14 cellular contexts compared by ENCODE assay signal in genomic region chr4:18524667-18525066, GRCh38.
DNase-seq lines count a peak whose midpoint lies in the region; TF ChIP-seq lines count a peak whose summit lies in the region.
"Had no signal": no experiment of that assay in that cellular context is flagged by ENCODE, and none has a peak within 500 bp of the region (broad histone marks: within the 10 kb centered on the region; RNA-seq: fewer than 3 reads in every experiment).

No MANE protein-coding gene starts in this region.

- no peak overlapping the region for H3K27ac ChIP-seq in adrenal gland
- H3K27ac ChIP-seq in OCI-LY7 (ENCODE audit: low read depth, low read length, poor library complexity, severe bottlenecking) = no peak overlapping the region
- no peak overlapping the region for H3K27ac ChIP-seq in effector memory CD4-positive, alpha-beta T cell (ENCODE audit: insufficient read depth, low read length, poor library complexity, severe bottlenecking)

- H3K27me3 ChIP-seq in adrenal gland = no peaks in the 10 kb centered on the region
- no peaks in the 10 kb centered on the region for H3K27me3 ChIP-seq in effector memory CD4-positive, alpha-beta T cell (replicated peaks; ENCODE audit: control insufficient read depth, insufficient read depth, low read length, poor library complexity, severe bottlenecking)

- H3K4me2 ChIP-seq in OCI-LY7 (ENCODE audit: low read length) = no peak overlapping the region

- no peak overlapping the region for H3K4me3 ChIP-seq in adrenal gland
- H3K4me3 ChIP-seq in OCI-LY7 (ENCODE audit: low read depth, low read length, poor library complexity, severe bottlenecking) = no peak overlapping the region
- H3K4me3 ChIP-seq in effector memory CD4-positive, alpha-beta T cell (ENCODE audit: insufficient read depth, low read depth, low read length, poor library complexity, severe bottlenecking) = no peak overlapping the region

- no peak for TF ChIP-seq CTCF in adrenal gland (IDR thresholded peaks at IDR 0.05)
- no peak for TF ChIP-seq CTCF in OCI-LY7 (conservative IDR thresholded peaks at IDR 0.05; ENCODE audit: low read length)

- H3K4me1 ChIP-seq in adrenal gland (replicated peaks in 1 of 2) (no peaks in the 10 kb centered on the region), OCI-LY7 (ENCODE audit: insufficient read depth, low read length, poor library complexity, severe bottlenecking) (no peaks in the 10 kb centered on the region)
- H3K4me1 ChIP-seq in effector memory CD4-positive, alpha-beta T cell (ENCODE audit: control insufficient read depth, insufficient read depth, low read length, poor library complexity, severe bottlenecking) = no peaks in the 10 kb centered on the region

- H3K79me2 ChIP-seq in OCI-LY7 (ENCODE audit: insufficient read depth, low read depth, low read length) = no peaks in the 10 kb centered on the region

- intact Hi-C loops in adrenal gland (cut with DNase I) = no loop called here
- intact Hi-C loops in OCI-LY7 (cut with micrococcal nuclease; ENCODE audit: unreplicated experiment) = no loop called here

- 30 to 54% (median 48%) methylated on average over 4 of the region's 4 CpGs for WGBS in adrenal gland, 4 donors

- POLR2A ChIA-PET in OCI-LY7 (lab: Charles Lee) = interaction anchor here (0.6 to 0.8 kb wide), 3 partner anchors 12 to 484 kb away, joined by 3 to 4 read pairs (median 3); no protein-coding TSS in a partner anchor

- TF ChIP-seq POLR2A in adrenal gland (IDR thresholded peaks at IDR 0.05) = no peak

- H3K36me3 ChIP-seq in adrenal gland (replicated peaks in 1 of 2) (no peaks in the 10 kb centered on the region), OCI-LY7 (ENCODE audit: insufficient read depth, low read length) (no peaks in the 10 kb centered on the region)
- no peaks in the 10 kb centered on the region for H3K36me3 ChIP-seq in effector memory CD4-positive, alpha-beta T cell (ENCODE audit: control insufficient read depth, insufficient read depth, low read length)

- CTCF ChIA-PET in OCI-LY7 (lab: Charles Lee; ENCODE audit: unreplicated experiment) = no interaction called here

- H3K9me3 ChIP-seq in adrenal gland (replicated peaks in 1 of 3) = no peaks in the 10 kb centered on the region
- H3K9me3 ChIP-seq in OCI-LY7 (ENCODE audit: low read length) = no peaks in the 10 kb centered on the region
- H3K9me3 ChIP-seq in effector memory CD4-positive, alpha-beta T cell (ENCODE audit: control insufficient read depth, low read length) = no peaks in the 10 kb centered on the region

- H3K9me2 ChIP-seq in OCI-LY7 (ENCODE audit: insufficient read depth, low read length) = no peaks in the 10 kb centered on the region

- no peak overlapping the region for H2AFZ ChIP-seq in OCI-LY7 (ENCODE audit: low read length)

- no peaks in the 10 kb centered on the region for H4K20me1 ChIP-seq in OCI-LY7 (ENCODE audit: insufficient read depth, low read length)

- BruUV-seq in OCI-LY7 (replicated peaks; lab: Mats Ljungman, UMichigan) = no TSS peak

- DNase-seq in COR-L47 (lab: John Stamatoyannopoulos, UW) = peak; percentile 13
- DNase-seq in NCI-H2081 (lab: John Stamatoyannopoulos, UW) = peak; percentile 37 to 70
- DNase-seq in adrenal gland = peak; percentile 13 to 48 (median 21)
- DNase-seq in mucosa of gallbladder (ENCODE audit: low spot score) = peak; percentile 45
- no peak for DNase-seq in OCI-LY7 (ENCODE audit: low spot score)
- DNase-seq in Ammon's horn (ENCODE audit: low spot score) = no peak
- DNase-seq in effector memory CD4-positive, alpha-beta T cell = no peak
- DNase-seq: ACHN; C1 segment of cervical spinal cord; CD4-positive, alpha-beta T cell; DND-41; GDM1; GOT3; H9 had no signal

Comparison
In these comparisons a context has a peak if more than half of its experiments do, and no peak if none do; other contexts are left out.
1. DNase-seq: peak in COR-L47 (single experiment), NCI-H2081 (2 of 2), adrenal gland (7 of 7) and mucosa of gallbladder (single experiment); none in OCI-LY7 (single experiment), Ammon's horn (single experiment) and effector memory CD4-positive, alpha-beta T cell (0 of 3).